Comparison of ENCODE assay signal across 24 cellular contexts in genomic region chr3:126450219-126450618, GRCh38. TPM values are rescaled to one million over a fixed set of nuclear protein-coding genes. Genes with fewer than 3 reads are reported as not detected.
DNase-seq lines count a peak whose midpoint lies in the region; ATAC-seq, FAIRE-seq and TF ChIP-seq lines count a peak whose summit lies in the region.
"Had no signal": no experiment of that assay in that cellular context is flagged by ENCODE, and none has a peak within 500 bp of the region (broad histone marks: within the 10 kb centered on the region; RNA-seq: fewer than 3 reads in every experiment).

No MANE protein-coding gene starts in this region.

- whole genome bisulfite sequencing in liver = 80% methylated on average over 9 of the region's 9 CpGs
- WGBS in spleen, 5 donors = 73 to 84% (median 82%) methylated on average over 9 of the region's 9 CpGs

- POLR2A ChIA-PET in HEK293T (lab: Yijun Ruan, JAX) = no interaction called here

- no peak for ATAC-seq in HG02623 (IDR thresholded peaks at IDR 0.05; ENCODE audit: unreplicated experiment)
- ATAC-seq: A549; CD8-positive, alpha-beta T cell had no signal

- no peaks in the 10 kb centered on the region for H3K4me1 ChIP-seq in BE2C
- peaks cover 14 to 56% (median 50%) of the 10 kb centered on the region in 4 donors for H3K4me1 ChIP-seq in liver (ENCODE audit: control insufficient read depth in 4 of 4, insufficient read depth in 4 of 4, low read length in 3 of 4)
- peaks cover 0 to 8% (median 0%) of the 10 kb centered on the region in 6 donors for H3K4me1 ChIP-seq in spleen
- no peaks in the 10 kb centered on the region for H3K4me1 ChIP-seq in SJCRH30
- H3K4me1 ChIP-seq: A549 had no signal

- no peak for FAIRE-seq in GM12891 (lab: Jason Lieb, UNC)
- FAIRE-seq: A549, D721Med, G401.6, GM12892, GM19239, H1 had no signal

- CTCF ChIA-PET in HEK293T (lab: Yijun Ruan, JAX) = no interaction called here

- H3K27ac ChIP-seq in liver (ENCODE audit: low read depth in 1 of 2, low read length in 2 of 2) (peak overlapping the region; percentile 17 to 51), spleen (no peak overlapping the region), SJCRH30 (no peak overlapping the region)
- H3K27ac ChIP-seq: A549 had no signal

- H3K27me3 ChIP-seq in BE2C (no peaks in the 10 kb centered on the region), liver (ENCODE audit: control insufficient read depth in 4 of 4, insufficient read depth in 4 of 4, low read length in 3 of 4) (no peaks in the 10 kb centered on the region), spleen (replicated peaks in 1 of 7) (no peaks in the 10 kb centered on the region), SJCRH30 (no peaks in the 10 kb centered on the region)

- H3K36me3 ChIP-seq in BE2C (peaks cover 6% of the 10 kb centered on the region; the same call in 1 of the 2 replicates), liver (ENCODE audit: control insufficient read depth in 4 of 4, insufficient read depth in 3 of 4, low read depth in 1 of 4, low read length in 3 of 4) (peaks cover 4 to 14% (median 11%) of the 10 kb centered on the region in 4 donors), spleen (peaks cover 0 to 100% (median 52%) of the 10 kb centered on the region in 6 donors), SJCRH30 (peaks cover 14% of the 10 kb centered on the region)

- no peak for TF ChIP-seq RAD21 in liver (IDR thresholded peaks at IDR 0.05)

- peak; percentile 32; the same call in 1 of the 2 replicates for TF ChIP-seq POLR2A in GM12891 (IDR thresholded peaks at IDR 0.05; ENCODE audit: low read depth, low read length)
- TF ChIP-seq POLR2A in spleen (IDR thresholded peaks at IDR 0.05) = no peak

- TF ChIP-seq CTCF in BE2C (IDR thresholded peaks at IDR 0.05; ENCODE audit: low read depth, low read length) (no peak), liver (IDR thresholded peaks at IDR 0.05; ENCODE audit: low read depth, low read length, missing input control) (no peak), spleen (IDR thresholded peaks at IDR 0.05 in 8 of 11, conservative IDR thresholded peaks at IDR 0.05 in 3 of 11) (no peak)

- intact Hi-C loops in spleen (cut with DNase I; ENCODE audit: low total_unique reads) = no loop called here

- peak; percentile 4 for DNase-seq in BE2C
- DNase-seq in GM12891 (ENCODE audit: insufficient read length, low spot score) = no peak
- peak; percentile 40 for DNase-seq in spleen
- DNase-seq in SJCRH30 = no peak
- no peak for DNase-seq in HEK293T (ENCODE audit: extremely low spot score)
- DNase-seq: COR-L47, DMS153, DMS79 treated with DMSO at 0.1 percent for 48 hours, EL, HFFc6, IMR-90 had no signal

- H3K4me3 ChIP-seq in BE2C (ENCODE audit: low read depth, low read length) (no peak overlapping the region), liver (ENCODE audit: low read depth in 1 of 3, low read length in 3 of 3) (no peak overlapping the region), spleen (no peak overlapping the region), SJCRH30 (no peak overlapping the region)
- H3K4me3 ChIP-seq: A549, HAP-1 had no signal

- no peak overlapping the region for H3K9ac ChIP-seq in liver (ENCODE audit: low read depth in 1 of 2, low read length in 2 of 2)

- H3K9me3 ChIP-seq in BE2C = no peaks in the 10 kb centered on the region
- H3K9me3 ChIP-seq in liver (ENCODE audit: control insufficient read depth in 4 of 4, low read length in 3 of 4) = no peaks in the 10 kb centered on the region
- no peaks in the 10 kb centered on the region for H3K9me3 ChIP-seq in spleen
- no peaks in the 10 kb centered on the region for H3K9me3 ChIP-seq in SJCRH30 (replicated peaks)
- H3K9me3 ChIP-seq: A549, HAP-1 had no signal

TF ChIP-seq in GM12891, 5 proteins besides CTCF, POLR2A, EP300 and RAD21:
- no peak for TF ChIP-seq PAX5 (IDR thresholded peaks at IDR 0.05; ENCODE audit: insufficient read depth, low read length, severe bottlenecking)
- no peak for TF ChIP-seq POU2F2 (IDR thresholded peaks at IDR 0.05; ENCODE audit: low read depth, low read length)
- TF ChIP-seq POLR2AphosphoS5 (IDR thresholded peaks at IDR 0.05; ENCODE audit: low read depth, low read length) = no peak
- no peak for TF ChIP-seq SPI1 (IDR thresholded peaks at IDR 0.05; ENCODE audit: low read depth, low read length)
- TF ChIP-seq TAF1 (IDR thresholded peaks at IDR 0.05; ENCODE audit: low read depth, low read length) = no peak

TF ChIP-seq in liver, 16 proteins besides CTCF, POLR2A, EP300 and RAD21:
- TF ChIP-seq FOXA1 (IDR thresholded peaks at IDR 0.05) (no peak), GABPA (IDR thresholded peaks at IDR 0.05 in 1 of 2, conservative IDR thresholded peaks at IDR 0.05 in 1 of 2) (no peak), YY1 (IDR thresholded peaks at IDR 0.05) (no peak)

TF ChIP-seq in HEK293T, 16 proteins besides CTCF, POLR2A, EP300 and RAD21:
- TF ChIP-seq LEF1 (IDR thresholded peaks at IDR 0.05; ENCODE audit: borderline replicate concordance) = no peak
- TF ChIP-seq ELF4 (IDR thresholded peaks at IDR 0.05) = no peak
- no peak for TF ChIP-seq SUZ12 (IDR thresholded peaks at IDR 0.05)
- TF ChIP-seq TARDBP (IDR thresholded peaks at IDR 0.05) = no peak
- TF ChIP-seq FOXM1 (IDR thresholded peaks at IDR 0.05; ENCODE audit: borderline replicate concordance) = no peak
- TF ChIP-seq CTBP1 (IDR thresholded peaks at IDR 0.05; ENCODE audit: borderline replicate concordance) = no peak
- no peak for TF ChIP-seq FOXA1 (IDR thresholded peaks at IDR 0.05)
- no peak for TF ChIP-seq NFRKB (IDR thresholded peaks at IDR 0.05)
- no peak for TF ChIP-seq PKNOX1 (IDR thresholded peaks at IDR 0.05)
- no peak for TF ChIP-seq ZNF384 (IDR thresholded peaks at IDR 0.05)
- TF ChIP-seq SP1 (IDR thresholded peaks at IDR 0.05) = no peak
- no peak for TF ChIP-seq FOXK2 (IDR thresholded peaks at IDR 0.05)
- TF ChIP-seq BHLHE40 (IDR thresholded peaks at IDR 0.05; ENCODE audit: borderline replicate concordance) = no peak
- no peak for TF ChIP-seq L3MBTL2 (conservative IDR thresholded peaks at IDR 0.05)
- no peak for TF ChIP-seq HDGF (IDR thresholded peaks at IDR 0.05; ENCODE audit: borderline replicate concordance)
- no peak for TF ChIP-seq ARNT (IDR thresholded peaks at IDR 0.05)

RNA-seq across cellular contexts. Expression of gene ZXDC, which starts 25.5 kb away (rescaled TPM):
- 27.0 TPM for polyA plus RNA-seq in BE2C (2012; ENCODE audit: insufficient read depth, insufficient read length, low read depth)
- polyA plus RNA-seq in GM12891 (2012; ENCODE audit: low read depth, missing spikeins) = 6.2 TPM
- 10 to 100 TPM; 17.2 to 42.3 TPM for total RNA-seq in liver
- 10 to 100 TPM in 1 of 2 donors, 1 to 10 TPM in 1; 7.0 to 10.5 TPM for polyA plus RNA-seq in liver
- total RNA-seq in spleen = 10 to 100 TPM; 32.4 to 75.3 (median 50.0) TPM
- polyA plus RNA-seq in spleen = 10 to 100 TPM in 2 of 3 donors, 1 to 10 TPM in 1; 7.5 to 14.6 (median 13.2) TPM
- 15.9 and 17.2 TPM in 2 replicates for total RNA-seq in SJCRH30 (2014; rRNA removed; shearing (Covaris generic))

RNA-seq across cellular contexts. Expression of gene CFAP100, which starts 55.5 kb away (rescaled TPM):
- not detected for polyA plus RNA-seq in BE2C (2012; ENCODE audit: insufficient read depth, insufficient read length, low read depth)
- not detected for polyA plus RNA-seq in GM12891 (2012; ENCODE audit: low read depth, missing spikeins)
- total RNA-seq in liver (not detected), spleen (not detected)
- polyA plus RNA-seq in liver (not detected), spleen (not detected)
- not detected in 2 replicates for total RNA-seq in SJCRH30 (2014; rRNA removed; shearing (Covaris generic))
- total RNA-seq: CD8-positive, alpha-beta T cell; H1; HFFc6; IMR-90 had no signal
- polyA plus RNA-seq: A549, AG04450, BJ, CD14-positive monocyte, IMR-90 had no signal

Comparison
In these comparisons a context has a peak if more than half of its experiments do, and no peak if none do; other contexts are left out.
1. DNase-seq: peak in BE2C (single experiment) and spleen (single experiment); none in GM12891 (single experiment), SJCRH30 (0 of 2) and HEK293T (single experiment).
2. H3K27ac ChIP-seq: peak in liver (2 of 2); none in spleen (0 of 8) and SJCRH30 (single experiment).